ENCODE assay signal across 4 cellular contexts in genomic region chr12:122703841-122704240, GRCh38. TPM values are rescaled to one million over a fixed set of nuclear protein-coding genes. Genes with fewer than 3 reads are reported as not detected.
"Had no signal": no experiment of that assay in that cellular context is flagged by ENCODE, and none has a peak within 500 bp of the region (broad histone marks: within the 10 kb centered on the region; RNA-seq: fewer than 3 reads in every experiment).

No MANE protein-coding gene starts in this region.

RNA-seq across cellular contexts. Expression of gene HCAR2, which starts 0.7 kb away (rescaled TPM):
- total RNA-seq: HT1080, IMR-90, SK-MEL-5 had no signal
- polyA plus RNA-seq: IMR-90, SK-N-SH had no signal

RNA-seq across cellular contexts. Expression of gene HCAR3, which starts 12.8 kb away (rescaled TPM):
- total RNA-seq: HT1080, IMR-90, SK-MEL-5 had no signal
- polyA plus RNA-seq: IMR-90, SK-N-SH had no signal

RNA-seq across cellular contexts. Expression of gene HCAR1, which starts 26.8 kb away (rescaled TPM):
- total RNA-seq: IMR-90, SK-MEL-5 had no signal
- polyA plus RNA-seq: SK-N-SH had no signal
